In genomic region chr19:14480695-14481069, GRCh38 we compare ENCODE assay signal across 18 cellular contexts. TPM values are rescaled to one million over a fixed set of nuclear protein-coding genes. Genes with fewer than 3 reads are reported as not detected.
A peak's percentile ranks its signal among the peaks of the same experiment; 100 is the strongest.
DNase-seq lines count a peak whose midpoint lies in the region; TF ChIP-seq lines count a peak whose summit lies in the region.
"Had no signal": no experiment of that assay in that cellular context is flagged by ENCODE, and none has a peak within 500 bp of the region (broad histone marks: within the 10 kb centered on the region; RNA-seq: fewer than 3 reads in every experiment).

No MANE protein-coding gene starts in this region.

- H3K36me3 ChIP-seq in OCI-LY1 (ENCODE audit: insufficient read depth, low read length) = peaks cover 22% of the 10 kb centered on the region
- peaks cover 19% of the 10 kb centered on the region for H3K36me3 ChIP-seq in fibroblast of lung (ENCODE audit: control insufficient read depth, insufficient read depth, low read length)

- peaks cover 7% of the 10 kb centered on the region for H3K4me1 ChIP-seq in OCI-LY1 (ENCODE audit: insufficient read depth, low read length, severe bottlenecking)
- H3K4me1 ChIP-seq in fibroblast of lung (ENCODE audit: control insufficient read depth, extremely low read depth, insufficient read depth, low read length) = peaks cover 19% of the 10 kb centered on the region

- H3K9me2 ChIP-seq in OCI-LY1 (ENCODE audit: low read depth, low read length) = no peaks in the 10 kb centered on the region

- H3F3A ChIP-seq in OCI-LY1 (ENCODE audit: insufficient read depth, low read length) = no peaks in the 10 kb centered on the region

- H3K79me2 ChIP-seq in OCI-LY1 (ENCODE audit: insufficient read depth, low read length) (no peaks in the 10 kb centered on the region), fibroblast of lung (ENCODE audit: control insufficient read depth, insufficient read depth, low read length) (no peaks in the 10 kb centered on the region)

- CTCF ChIA-PET in Calu3 (lab: Charles Lee) = no interaction called here

- H3K27me3 Mint-ChIP-seq in Calu3 (ENCODE audit: unreplicated experiment) = no peaks in the 10 kb centered on the region
- H3K27me3 Mint-ChIP-seq in HFFc6 (ENCODE audit: insufficient read depth) = peaks cover 4% of the 10 kb centered on the region

- H3K27ac Mint-ChIP-seq in Calu3 (ENCODE audit: unreplicated experiment) = no peak overlapping the region
- no peak overlapping the region; the same call in 1 of the 2 replicates for H3K27ac Mint-ChIP-seq in HFFc6
- H3K27ac Mint-ChIP-seq: activated CD4-positive, alpha-beta memory T cell treated with anti-CD3 and anti-CD28 coated beads for 36 hours; CD4-positive, CD25-positive, alpha-beta regulatory T cell; natural killer cell; T-helper 2 cell treated with Interferon-gamma antibody and Interleukin-4, amounts not matched to agents 5 μg/mL and 100 μg/mL, for 36 hours; WTC11 had no signal

- intact Hi-C loops in Calu3 (cut with micrococcal nuclease; ENCODE audit: unreplicated experiment) = no loop called here

- in situ Hi-C loops in ACHN (cut with HindIII; ENCODE audit: low pct_ligation_motif_present, low pct_unique_long_range_greater_than_20kb, low sequenced_read_pairs) = no loop called here

- BruUV-seq in Calu3 (replicated peaks; lab: Mats Ljungman, UMichigan) = no TSS peak

- H3K9me3 ChIP-seq in OCI-LY1 (ENCODE audit: low read length) (no peaks in the 10 kb centered on the region), fibroblast of lung (ENCODE audit: control insufficient read depth, insufficient read depth, low read depth, low read length) (no peaks in the 10 kb centered on the region)
- H3K9me3 ChIP-seq: adrenal gland had no signal

- H3K4me3 Mint-ChIP-seq in Calu3 (ENCODE audit: low read depth, unreplicated experiment) (no peak overlapping the region), HFFc6 (no peak overlapping the region)
- H3K4me3 Mint-ChIP-seq: activated CD4-positive, alpha-beta memory T cell treated with anti-CD3 and anti-CD28 coated beads for 36 hours; natural killer cell; T-helper 2 cell treated with Interferon-gamma antibody and Interleukin-4, amounts not matched to agents 5 μg/mL and 100 μg/mL, for 36 hours; WTC11 had no signal

- H3K9me3 Mint-ChIP-seq in Calu3 (ENCODE audit: low read depth, unreplicated experiment) (no peaks in the 10 kb centered on the region), HFFc6 (no peaks in the 10 kb centered on the region)
- H3K9me3 Mint-ChIP-seq: activated CD4-positive, alpha-beta memory T cell treated with anti-CD3 and anti-CD28 coated beads for 36 hours; CD4-positive, CD25-positive, alpha-beta regulatory T cell; natural killer cell; T-helper 2 cell treated with Interferon-gamma antibody and Interleukin-4, amounts not matched to agents 5 μg/mL and 100 μg/mL, for 36 hours; WTC11 had no signal

- H3K4me2 ChIP-seq in OCI-LY1 (ENCODE audit: low read length) (peak overlapping the region; percentile 61), fibroblast of lung (ENCODE audit: extremely low read depth, insufficient read depth, low read length) (no peak overlapping the region)

- peaks cover 6% of the 10 kb centered on the region; the same call in 1 of the 2 replicates for H3K27me3 ChIP-seq in OCI-LY1 (ENCODE audit: insufficient read depth, low read length)
- no peaks in the 10 kb centered on the region for H3K27me3 ChIP-seq in fibroblast of lung (ENCODE audit: control insufficient read depth, insufficient read depth, low read length)
- H3K27me3 ChIP-seq: adrenal gland had no signal

- H4K20me1 ChIP-seq in OCI-LY1 (ENCODE audit: insufficient read depth, low read length) (no peaks in the 10 kb centered on the region), fibroblast of lung (ENCODE audit: control insufficient read depth, extremely low read depth, insufficient read depth, low read length) (no peaks in the 10 kb centered on the region)

- peak overlapping the region; percentile 36 for H3K4me3 ChIP-seq in OCI-LY1 (ENCODE audit: low read depth, low read length, poor library complexity, severe bottlenecking)
- H3K4me3 ChIP-seq in fibroblast of lung (replicated peaks in 1 of 4; ENCODE audit: control extremely low read depth in 1 of 4, insufficient read depth in 1 of 4, low read depth in 3 of 4, low read length in 4 of 4) = no peak overlapping the region
- H3K4me3 ChIP-seq: adrenal gland had no signal

- H3K9ac ChIP-seq in OCI-LY1 (ENCODE audit: low read length) = no peak overlapping the region
- no peak overlapping the region for H3K9ac ChIP-seq in fibroblast of lung (ENCODE audit: insufficient read depth, low read length)

- no peak overlapping the region for H2AFZ ChIP-seq in OCI-LY1 (ENCODE audit: low read length)
- H2AFZ ChIP-seq in fibroblast of lung (ENCODE audit: low read length) = no peak overlapping the region

- no peak for TF ChIP-seq CTCF in OCI-LY1 (IDR thresholded peaks at IDR 0.05; ENCODE audit: low read length)
- no peak for TF ChIP-seq CTCF in fibroblast of lung (conservative IDR thresholded peaks at IDR 0.05 in 1 of 2, IDR thresholded peaks at IDR 0.05 in 1 of 2; ENCODE audit: low read depth in 1 of 2, low read length in 2 of 2)
- no peak for TF ChIP-seq CTCF in Calu3 (IDR thresholded peaks at IDR 0.05; ENCODE audit: unreplicated experiment)
- no peak for TF ChIP-seq CTCF in HFFc6 (IDR thresholded peaks at IDR 0.05)

- H3K4me1 Mint-ChIP-seq in Calu3 (ENCODE audit: low read depth, unreplicated experiment) (peaks cover 13% of the 10 kb centered on the region), HFFc6 (ENCODE audit: low read depth) (peaks cover 17% of the 10 kb centered on the region)

- DNase-seq in ACHN (peak; percentile 32), ELR (ENCODE audit: low read depth) (peak; percentile 64), fibroblast of lung (ENCODE audit: low read depth in 2 of 2) (peak; percentile 26 to 71), Calu3 (no peak), NCI-H2081 treated with DMSO at 0.1 percent for 48 hours (lab: John Stamatoyannopoulos, UW) (no peak), nucleus accumbens (lab: John Stamatoyannopoulos, UW) (no peak), HFFc6 (no peak)
- DNase-seq: NCI-H1436 treated with DMSO at 0.1 percent for 48 hours had no signal

- H3K27ac ChIP-seq in OCI-LY1 (ENCODE audit: low read depth, low read length, poor library complexity, severe bottlenecking) (no peak overlapping the region), fibroblast of lung (ENCODE audit: insufficient read depth, low read length) (peak overlapping the region; percentile 27)
- H3K27ac ChIP-seq: adrenal gland had no signal

- H3K36me3 Mint-ChIP-seq in Calu3 (ENCODE audit: insufficient read depth, unreplicated experiment) (peaks cover 49% of the 10 kb centered on the region), HFFc6 (ENCODE audit: low read depth) (peaks cover 12% of the 10 kb centered on the region)
- H3K36me3 Mint-ChIP-seq: natural killer cell had no signal

RNA-seq across cellular contexts. Expression of gene PTGER1, which starts 5.5 kb away (rescaled TPM):
- total RNA-seq in fibroblast of lung = 9.7 and 18.7 TPM in 2 replicates
- polyA plus RNA-seq in fibroblast of lung = 0.67 and 2.3 TPM in 2 replicates
- 5.2 and 9.9 TPM in 2 replicates for polyA plus RNA-seq in fibroblast of lung (2012)
- 0.52 and 3.4 TPM in 2 replicates for polyA minus RNA-seq in fibroblast of lung (ENCODE audit: low replicate concordance)
- 1.2 and 1.3 TPM in 2 replicates for total RNA-seq in Calu3 (2022)
- total RNA-seq in HFFc6 (2021; fragmentation: NEBNext Ultra II Directional; extraction: Animal tissue kit (Norgen Biotek cat#: 25700)) = 1 to 10 TPM in 2 of 6 experiments, under 1 TPM in 4; 0.41 to 4.1 (median 0.62) TPM
- total RNA-seq: A673; CD4-positive, CD25-positive, alpha-beta regulatory T cell; SK-MEL-5; temporal lobe had no signal
- polyA plus RNA-seq: CD4-positive, CD25-positive, alpha-beta regulatory T cell had no signal

RNA-seq across cellular contexts. Expression of gene GIPC1, which starts 15.2 kb away (rescaled TPM):
- total RNA-seq in fibroblast of lung (80.1 and 129 TPM in 2 replicates), Calu3 (2022) (134 and 139 TPM in 2 replicates)
- polyA plus RNA-seq in fibroblast of lung = 57.3 and 72.5 TPM in 2 replicates
- polyA plus RNA-seq in fibroblast of lung (2012) = 106 and 144 TPM in 2 replicates
- polyA minus RNA-seq in fibroblast of lung (ENCODE audit: low replicate concordance) = 45.0 and 58.4 TPM in 2 replicates
- total RNA-seq in HFFc6 (2021; fragmentation: NEBNext Ultra II Directional; extraction: Animal tissue kit (Norgen Biotek cat#: 25700)) = 100 to 1,000 TPM; 169 to 204 (median 181) TPM

RNA-seq across cellular contexts. Expression of gene DNAJB1, which starts 37.5 kb away (rescaled TPM):
- total RNA-seq in fibroblast of lung (77.3 and 87.7 TPM in 2 replicates), Calu3 (2022) (159 and 161 TPM in 2 replicates)
- polyA plus RNA-seq in fibroblast of lung = 87.3 and 148 TPM in 2 replicates
- 69.4 and 112 TPM in 2 replicates for polyA plus RNA-seq in fibroblast of lung (2012)
- 85.1 and 207 TPM in 2 replicates for polyA minus RNA-seq in fibroblast of lung (ENCODE audit: low replicate concordance)
- total RNA-seq in HFFc6 (2021; fragmentation: NEBNext Ultra II Directional; extraction: Animal tissue kit (Norgen Biotek cat#: 25700)) = 100 to 1,000 TPM in 3 of 6 experiments, 10 to 100 TPM in 3; 99.2 to 138 (median 103) TPM

RNA-seq across cellular contexts. Expression of gene PKN1, which starts 47.6 kb away (rescaled TPM):
- total RNA-seq in fibroblast of lung (125 and 141 TPM in 2 replicates), Calu3 (2022) (138 and 139 TPM in 2 replicates)
- polyA plus RNA-seq in fibroblast of lung = 43.2 and 45.3 TPM in 2 replicates
- 101 and 112 TPM in 2 replicates for polyA plus RNA-seq in fibroblast of lung (2012)
- polyA minus RNA-seq in fibroblast of lung (ENCODE audit: low replicate concordance) = 172 and 209 TPM in 2 replicates
- total RNA-seq in HFFc6 (2021; fragmentation: NEBNext Ultra II Directional; extraction: Animal tissue kit (Norgen Biotek cat#: 25700)) = 100 to 1,000 TPM; 132 to 173 (median 149) TPM

RNA-seq across cellular contexts. Expression of gene TECR, which starts 48.7 kb away (rescaled TPM):
- total RNA-seq in fibroblast of lung (20.5 and 34.0 TPM in 2 replicates), Calu3 (2022) (136 and 162 TPM in 2 replicates)
- 73.4 and 109 TPM in 2 replicates for polyA plus RNA-seq in fibroblast of lung
- polyA plus RNA-seq in fibroblast of lung (2012) = 103 and 161 TPM in 2 replicates
- polyA minus RNA-seq in fibroblast of lung (ENCODE audit: low replicate concordance) = 344 and 409 TPM in 2 replicates
- 100 to 1,000 TPM; 101 to 132 (median 118) TPM for total RNA-seq in HFFc6 (2021; fragmentation: NEBNext Ultra II Directional; extraction: Animal tissue kit (Norgen Biotek cat#: 25700))

Comparison
In these comparisons a context has a peak if more than half of its experiments do, and no peak if none do; other contexts are left out.
1. DNase-seq: peak in ACHN (single experiment), ELR (single experiment) and fibroblast of lung (2 of 2); none in Calu3 (single experiment), NCI-H2081 treated with DMSO at 0.1 percent for 48 hours (single experiment), nucleus accumbens (0 of 56) and HFFc6 (single experiment).